ENCODE assay signal across 12 cellular contexts in the genomic region with DNA sequence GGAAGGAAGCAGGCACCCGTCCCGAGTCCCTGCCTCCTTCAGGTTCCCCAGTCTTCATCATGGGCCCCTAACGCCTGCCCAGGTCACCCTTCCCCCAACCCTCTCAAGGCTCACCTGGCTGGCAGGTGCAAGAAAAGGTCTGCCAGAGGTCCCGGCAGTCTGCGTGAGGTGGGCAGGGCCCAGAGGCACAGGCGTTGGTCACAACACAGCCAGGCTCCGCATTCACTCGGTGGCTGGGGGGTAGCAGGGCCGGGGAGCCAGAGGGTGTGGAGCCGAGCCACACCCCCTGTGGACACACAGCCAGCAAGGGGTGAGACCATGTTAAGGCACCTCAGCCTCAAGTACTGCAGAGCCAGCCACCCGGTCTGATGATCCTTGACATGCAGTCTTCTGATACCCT. TPM values are rescaled to one million over a fixed set of nuclear protein-coding genes. Genes with fewer than 3 reads are reported as not detected.
"Had no signal": no experiment of that assay in that cellular context is flagged by ENCODE, and none has a peak within 500 bp of the region (broad histone marks: within the 10 kb centered on the region; RNA-seq: fewer than 3 reads in every experiment).

No MANE protein-coding gene starts in this region.

- H3K9me3 Mint-ChIP-seq: GM23338, H9, HFFc6 had no signal

- H3K9me3 ChIP-seq: HAP-1 had no signal

- H3K9ac ChIP-seq: GM23248 had no signal

- H3K4me2 ChIP-seq: GM23338 had no signal

- H3K4me1 ChIP-seq: HAP-1 had no signal

- FAIRE-seq: H1, H54 had no signal

- H3K36me3 ChIP-seq: HAP-1 had no signal

- H3K4me3 ChIP-seq: GM23248, GM23338, HAP-1 had no signal

- H3K27ac ChIP-seq: GM23248 had no signal

- H3K27ac Mint-ChIP-seq: GM23338, HFFc6 had no signal

- ATAC-seq: GM23338, HCT116 had no signal

- H3K4me3 Mint-ChIP-seq: GM23338, H9, HFFc6 had no signal

- H2AFZ ChIP-seq: GM23248, GM23338 had no signal

- DNase-seq: GM23248, GOT3, H7, H9, HCEC 1CT, HFFc6 had no signal

RNA-seq across cellular contexts. Expression of a gene that starts 30.2 kb away (rescaled TPM):
- total RNA-seq: GM23248, GM23338, H1, H4, H7 had no signal
- polyA plus RNA-seq: GM23248, GM23338, H1 had no signal
